8 cellular contexts compared by ENCODE assay signal in the genomic region with DNA sequence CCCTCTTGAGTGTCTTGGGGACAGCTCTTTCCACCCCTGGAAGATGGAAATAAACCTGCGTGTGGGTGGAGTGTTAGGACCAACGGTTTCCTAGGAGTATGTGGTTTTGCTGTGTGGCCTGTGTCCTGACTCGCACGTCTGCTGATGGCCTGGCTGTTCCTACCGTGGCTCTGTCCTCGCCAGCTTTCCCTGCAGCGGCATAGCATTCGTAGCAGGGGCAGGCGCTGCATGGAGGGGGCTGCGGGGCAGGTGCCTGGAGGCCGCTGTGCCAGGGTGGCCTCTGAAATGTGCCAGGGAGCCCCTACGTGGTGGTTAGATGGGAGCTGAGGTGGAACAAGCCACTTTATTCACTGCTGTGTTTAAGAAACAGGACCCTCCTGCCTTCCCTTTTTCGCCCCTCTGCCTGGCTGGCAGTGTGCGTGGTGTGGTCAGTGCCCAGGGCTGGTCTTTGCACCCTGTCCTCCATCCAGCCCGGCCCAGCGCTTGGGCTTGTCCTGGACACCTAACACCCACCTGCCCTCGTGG. TPM values are rescaled to one million over a fixed set of nuclear protein-coding genes. Genes with fewer than 3 reads are reported as not detected.
DNase-seq lines count a peak whose midpoint lies in the region; ATAC-seq and TF ChIP-seq lines count a peak whose summit lies in the region.

No MANE protein-coding gene starts in this region.

- H3K27ac ChIP-seq in BLaER1 treated with 17β-estradiol and CSF1 and Interleukin-3, amounts not matched to agents 10 nM and 100 nM = peak overlapping the region in 3 of 11 experiments; percentile 7 to 25 (median 21); a peak in 4 of 22 replicates
- H3K27ac ChIP-seq in HEK293 (ENCODE audit: extremely low read depth, low read depth, low read length) = peak overlapping the region; percentile 50; the same call in 1 of the 2 replicates
- H3K27ac ChIP-seq in cingulate gyrus (ENCODE audit: low read depth, low read length) = peak overlapping the region; percentile 29

- TF ChIP-seq CTCF in HEK293 (tag by site-specific recombination; IDR thresholded peaks at IDR 0.05) (no peak), osteocyte (IDR thresholded peaks at IDR 0.05) (no peak)

- peaks cover 99 to 100% (median 100%) of the 10 kb centered on the region in 11 experiments for H4K20me1 ChIP-seq in BLaER1 treated with 17β-estradiol and CSF1 and Interleukin-3, amounts not matched to agents 10 nM and 100 nM

- no peak overlapping the region for H3K4me3 Mint-ChIP-seq in osteocyte (ENCODE audit: unreplicated experiment)

- peak overlapping the region; percentile 92 for H3K27ac Mint-ChIP-seq in osteocyte (ENCODE audit: unreplicated experiment)

- peaks cover 81 to 96% (median 90%) of the 10 kb centered on the region in 10 experiments for H3K4me1 ChIP-seq in BLaER1 treated with 17β-estradiol and CSF1 and Interleukin-3, amounts not matched to agents 10 nM and 100 nM
- peaks cover 15% of the 10 kb centered on the region for H3K4me1 ChIP-seq in HEK293 (ENCODE audit: control insufficient read depth, insufficient read depth, low read length)

- H3K4me2 ChIP-seq in BLaER1 treated with 17β-estradiol and CSF1 and Interleukin-3, amounts not matched to agents 10 nM and 100 nM = peak overlapping the region; percentile 72 to 100 (median 97)

- CTCF ChIA-PET in HEK293 (lab: Yijun Ruan, JAX) = interaction anchor here (1.1 to 2.4 kb wide), 3 partner anchors 34 to 209 kb away, joined by 5 to 10 read pairs (median 10); no protein-coding TSS in a partner anchor

- H3K9ac ChIP-seq in BLaER1 treated with 17β-estradiol and CSF1 and Interleukin-3, amounts not matched to agents 10 nM and 100 nM = peak overlapping the region in 9 of 11 experiments; percentile 28 to 68 (median 47); a peak in 13 of 22 replicates

- H3K27me3 ChIP-seq in BLaER1 treated with 17β-estradiol and CSF1 and Interleukin-3, amounts not matched to agents 10 nM and 100 nM = no peaks in the 10 kb centered on the region

- peaks cover 71% of the 10 kb centered on the region for H3K4me1 Mint-ChIP-seq in osteocyte (ENCODE audit: unreplicated experiment)

- ATAC-seq in activated CD4-positive, CD25-positive, alpha-beta regulatory T cell treated with anti-CD3 and anti-CD28 coated beads, Interleukin-2, amount 50 U/mL, for 24 hours = no peak

- H3K9me3 Mint-ChIP-seq in osteocyte (ENCODE audit: unreplicated experiment) = no peaks in the 10 kb centered on the region

- H3K9me3 ChIP-seq in BLaER1 treated with 17β-estradiol and CSF1 and Interleukin-3, amounts not matched to agents 10 nM and 100 nM (replicated peaks in 1 of 11) = no peaks in the 10 kb centered on the region
- H3K9me3 ChIP-seq in HEK293 (ENCODE audit: control insufficient read depth, insufficient read depth, low read depth, low read length) = no peaks in the 10 kb centered on the region

- H3K36me3 ChIP-seq in BLaER1 treated with 17β-estradiol and CSF1 and Interleukin-3, amounts not matched to agents 10 nM and 100 nM = peaks cover 30 to 85% (median 68%) of the 10 kb centered on the region in 11 experiments
- peaks cover 4 to 51% of the 10 kb centered on the region in 2 experiments; a peak in 2 of 3 replicates for H3K36me3 ChIP-seq in HEK293 (ENCODE audit: control insufficient read depth in 2 of 2, insufficient read depth in 1 of 2, low read length in 2 of 2)

- POLR2A ChIA-PET in HEK293 (lab: Yijun Ruan, JAX) = interaction anchor here (1.0 to 2.4 kb wide), 3 partner anchors 28 to 53 kb away, joined by 3 to 9 read pairs (median 4); no protein-coding TSS in a partner anchor

- DNase-seq in osteocyte (ENCODE audit: extremely low spot score, unreplicated experiment) (no peak), medulla oblongata (ENCODE audit: extremely low spot score) (no peak), EL (no peak), NCI-H1694 treated with DMSO at 0.1 percent for 48 hours (lab: John Stamatoyannopoulos, UW) (no peak)

- peaks cover 10% of the 10 kb centered on the region for H3K36me3 Mint-ChIP-seq in osteocyte (ENCODE audit: unreplicated experiment)

- H3K4me3 ChIP-seq in BLaER1 treated with 17β-estradiol and CSF1 and Interleukin-3, amounts not matched to agents 10 nM and 100 nM = no peak overlapping the region; a peak in 2 of 20 replicates
- no peak overlapping the region for H3K4me3 ChIP-seq in HEK293 (ENCODE audit: low read depth, low read length)

- no peaks in the 10 kb centered on the region for H3K27me3 Mint-ChIP-seq in osteocyte (ENCODE audit: unreplicated experiment)

TF ChIP-seq in HEK293, 187 proteins besides CTCF, POLR2A, EP300 and RAD21:
- TF ChIP-seq ZNF610 (tag by site-specific recombination; IDR thresholded peaks at IDR 0.05; ENCODE audit: borderline replicate concordance) (no peak), ZNF473 (tag by site-specific recombination; IDR thresholded peaks at IDR 0.05) (no peak), ZNF561 (tag by site-specific recombination; IDR thresholded peaks at IDR 0.05; ENCODE audit: borderline replicate concordance) (no peak), ZNF658 (tag by site-specific recombination; IDR thresholded peaks at IDR 0.05) (no peak), ZNF2 (tag by site-specific recombination; IDR thresholded peaks at IDR 0.05) (no peak), ZFHX2 (tag by site-specific recombination; conservative IDR thresholded peaks at IDR 0.05) (peak; percentile 31; the same call in 1 of the 2 replicates), ZNF571 (tag by site-specific recombination; IDR thresholded peaks at IDR 0.05) (no peak)
- TF ChIP-seq, protein P1, sequence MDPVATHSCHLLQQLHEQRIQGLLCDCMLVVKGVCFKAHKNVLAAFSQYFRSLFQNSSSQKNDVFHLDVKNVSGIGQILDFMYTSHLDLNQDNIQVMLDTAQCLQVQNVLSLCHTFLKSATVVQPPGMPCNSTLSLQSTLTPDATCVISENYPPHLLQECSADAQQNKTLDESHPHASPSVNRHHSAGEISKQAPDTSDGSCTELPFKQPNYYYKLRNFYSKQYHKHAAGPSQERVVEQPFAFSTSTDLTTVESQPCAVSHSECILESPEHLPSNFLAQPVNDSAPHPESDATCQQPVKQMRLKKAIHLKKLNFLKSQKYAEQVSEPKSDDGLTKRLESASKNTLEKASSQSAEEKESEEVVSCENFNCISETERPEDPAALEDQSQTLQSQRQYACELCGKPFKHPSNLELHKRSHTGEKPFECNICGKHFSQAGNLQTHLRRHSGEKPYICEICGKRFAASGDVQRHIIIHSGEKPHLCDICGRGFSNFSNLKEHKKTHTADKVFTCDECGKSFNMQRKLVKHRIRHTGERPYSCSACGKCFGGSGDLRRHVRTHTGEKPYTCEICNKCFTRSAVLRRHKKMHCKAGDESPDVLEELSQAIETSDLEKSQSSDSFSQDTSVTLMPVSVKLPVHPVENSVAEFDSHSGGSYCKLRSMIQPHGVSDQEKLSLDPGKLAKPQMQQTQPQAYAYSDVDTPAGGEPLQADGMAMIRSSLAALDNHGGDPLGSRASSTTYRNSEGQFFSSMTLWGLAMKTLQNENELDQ (tag by site-specific recombination; IDR thresholded peaks at IDR 0.05; ENCODE audit: low read depth) = no peak

RNA-seq across cellular contexts. Expression of gene SLC16A3, which starts 10.6 kb away (rescaled TPM):
- total RNA-seq in osteocyte = 12.9 and 18.1 TPM in 2 replicates

RNA-seq across cellular contexts. Expression of gene CCDC57, which starts 26.8 kb away (rescaled TPM):
- 50.8 and 57.9 TPM in 2 replicates for total RNA-seq in osteocyte

RNA-seq across cellular contexts. Expression of gene CSNK1D, which starts 34.0 kb away (rescaled TPM):
- 118 and 124 TPM in 2 replicates for total RNA-seq in osteocyte
